In the genomic region with DNA sequence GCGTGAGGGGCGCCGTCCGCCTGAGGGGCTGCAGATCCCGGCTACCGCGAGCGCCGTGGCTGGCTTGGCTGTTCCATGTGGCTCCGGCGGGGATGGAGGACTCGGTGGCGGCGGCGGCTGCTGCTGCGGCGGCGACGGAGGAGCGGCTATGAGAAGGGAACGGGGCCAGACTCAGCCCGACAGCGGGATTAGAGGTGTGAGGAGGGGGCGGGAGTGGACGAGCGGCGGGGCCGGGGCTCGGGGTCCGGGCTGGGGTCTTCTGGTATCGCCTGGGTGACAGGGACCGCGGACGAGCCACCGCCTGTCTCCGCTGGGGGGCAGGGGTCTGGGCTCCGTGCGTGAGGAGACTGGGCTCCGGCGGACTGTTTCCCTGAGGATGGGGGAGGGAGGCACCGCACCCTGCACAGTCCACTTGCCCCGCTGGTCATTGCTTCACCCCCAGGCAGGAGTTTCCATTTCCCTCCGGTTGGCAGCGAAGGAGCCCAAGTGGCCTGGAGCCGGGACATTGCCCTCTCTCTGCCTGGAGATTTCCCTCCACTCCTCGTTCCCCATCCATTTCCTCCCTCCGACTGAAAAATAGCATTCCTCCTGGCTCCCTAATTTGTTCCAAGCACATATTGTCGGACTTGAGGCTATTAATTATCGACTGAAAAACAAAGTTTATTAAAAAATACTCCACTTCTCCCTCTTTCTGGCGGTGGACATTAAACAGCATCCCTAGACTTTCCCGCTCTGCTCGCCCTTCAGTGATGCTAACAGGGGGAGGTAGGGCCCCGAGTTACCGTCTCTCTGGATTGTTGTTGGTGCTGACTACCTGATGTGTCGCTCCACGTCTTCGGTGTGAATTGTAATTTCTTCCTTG, we compare ENCODE assay signal across 8 cellular contexts. TPM values are rescaled to one million over a fixed set of nuclear protein-coding genes. Genes with fewer than 3 reads are reported as not detected.
A peak's percentile ranks its signal among the peaks of the same experiment; 100 is the strongest.
DNase-seq lines count a peak whose midpoint lies in the region; ATAC-seq and TF ChIP-seq lines count a peak whose summit lies in the region.

No MANE protein-coding gene starts in this region.

- DNase-seq in Daoy (ENCODE audit: low read depth) (peak; percentile 53), NAMALWA (ENCODE audit: low spot score) (peak; percentile 56), right lobe of liver (peak; percentile 78 to 85 (median 84))
- peak; percentile 67 for DNase-seq in activated CD4-positive, alpha-beta T cell treated with anti-CD3 and anti-CD28 coated beads for 36 hours
- peak; percentile 14 to 26 for DNase-seq in stimulated activated CD8-positive, alpha-beta memory T cell treated with anti-CD3 and anti-CD28 coated beads, Interleukin-2, amount 100 ng/mL, for 48 hours (ENCODE audit: low read depth in 2 of 2)

- peak overlapping the region; percentile 78 for H3K27ac Mint-ChIP-seq in activated CD4-positive, alpha-beta T cell treated with anti-CD3 and anti-CD28 coated beads for 36 hours

- peak; percentile 4 for ATAC-seq in GM21825 (IDR thresholded peaks at IDR 0.05; ENCODE audit: unreplicated experiment)
- peak; percentile 2 for ATAC-seq in activated CD4-positive, alpha-beta T cell treated with anti-CD3 and anti-CD28 coated beads for 36 hours
- peak; percentile 45 to 60 (median 58) for ATAC-seq in right lobe of liver
- no peak for ATAC-seq in HG03378 (IDR thresholded peaks at IDR 0.05; ENCODE audit: unreplicated experiment)

- TF ChIP-seq POLR2A in right lobe of liver (IDR thresholded peaks at IDR 0.05), result no peak

- peaks cover 5% of the 10 kb centered on the region for H3K9me3 Mint-ChIP-seq in activated CD4-positive, alpha-beta T cell treated with anti-CD3 and anti-CD28 coated beads for 36 hours (ENCODE audit: low read depth)

- H3K36me3 ChIP-seq in ectodermal cell (ENCODE audit: control insufficient read depth, insufficient read depth, low read length) (no peaks in the 10 kb centered on the region), right lobe of liver (no peaks in the 10 kb centered on the region)

- peak overlapping the region; percentile 79 for H3K4me3 Mint-ChIP-seq in activated CD4-positive, alpha-beta T cell treated with anti-CD3 and anti-CD28 coated beads for 36 hours

- H3K36me3 Mint-ChIP-seq in activated CD4-positive, alpha-beta T cell treated with anti-CD3 and anti-CD28 coated beads for 36 hours (ENCODE audit: low read depth), result peaks cover 16% of the 10 kb centered on the region

- CTCF ChIA-PET in activated CD4-positive, alpha-beta T cell treated with anti-CD3 and anti-CD28 coated beads for 36 hours (lab: Charles Lee), result interaction anchor here (1.0 kb wide), 2 partner anchors 18 to 200 kb away, joined by 3 read pairs; partner anchors contain the start of gene TMEM17

- H3K27me3 Mint-ChIP-seq in activated CD4-positive, alpha-beta T cell treated with anti-CD3 and anti-CD28 coated beads for 36 hours, result no peaks in the 10 kb centered on the region

- H3K4me3 ChIP-seq in ectodermal cell (ENCODE audit: insufficient read depth, low read depth, low read length) (peak overlapping the region; percentile 55), right lobe of liver (peak overlapping the region; percentile 71 to 78 (median 76))

- H3K4me1 ChIP-seq in ectodermal cell (ENCODE audit: control insufficient read depth, insufficient read depth, low read length) (peaks cover 9% of the 10 kb centered on the region), right lobe of liver (peaks cover 0 to 36% (median 2%) of the 10 kb centered on the region in 4 donors)

- 0% methylated on average over 57 of the region's 57 CpGs for WGBS in ectodermal cell, 2 experiments
- 2% methylated on average over 19 of the region's 57 CpGs for WGBS in right lobe of liver (ENCODE audit: insufficient coverage, low coverage, low lambda C conversion rate, missing lambda C conversion rate)

- TF ChIP-seq CTCF in right lobe of liver (IDR thresholded peaks at IDR 0.05), result peak; percentile 23 to 43 (median 33)

- H3K27ac ChIP-seq in ectodermal cell (ENCODE audit: insufficient read depth, low read depth, low read length, poor library complexity, severe bottlenecking) (no peak overlapping the region), right lobe of liver (peak overlapping the region; percentile 82 to 86 (median 83))

- intact Hi-C loops in activated CD4-positive, alpha-beta T cell treated with anti-CD3 and anti-CD28 coated beads for 36 hours (cut with DNase I, micrococcal nuclease), result loop anchor here (1.0 to 10.0 kb wide), 15 partner anchors 69 to 1949 kb away; partner anchors contain the start of genes CCT4 (in 2 of the 2), MDH1 (in 2 of the 2), WDPCP (in 2 of the 2) and B3GNT2 (in 1 of the 2)
- intact Hi-C loops in right lobe of liver (cut with DNase I), result no loop called here

- POLR2A ChIA-PET in activated CD4-positive, alpha-beta T cell treated with anti-CD3 and anti-CD28 coated beads for 36 hours (lab: Charles Lee), result interaction anchor here (0.6 to 0.7 kb wide), 2 partner anchors 252 to 1133 kb away, joined by 3 to 4 read pairs; no protein-coding TSS in a partner anchor

- H3K9me3 ChIP-seq in ectodermal cell (ENCODE audit: control insufficient read depth, low read length), result no peaks in the 10 kb centered on the region
- H3K9me3 ChIP-seq in right lobe of liver, result no peaks in the 10 kb centered on the region

- peaks cover 31% of the 10 kb centered on the region for H3K4me1 Mint-ChIP-seq in activated CD4-positive, alpha-beta T cell treated with anti-CD3 and anti-CD28 coated beads for 36 hours

- H3K27me3 ChIP-seq in ectodermal cell (ENCODE audit: control insufficient read depth, insufficient read depth, low read length, poor library complexity, severe bottlenecking) (no peaks in the 10 kb centered on the region), right lobe of liver (no peaks in the 10 kb centered on the region)

RNA-seq across cellular contexts. Expression of gene EHBP1, which starts 0.6 kb away (rescaled TPM):
- 19.9 and 23.6 TPM in 2 replicates for total RNA-seq in Daoy (2014; rRNA removed; shearing (Covaris generic))
- total RNA-seq in activated CD4-positive, alpha-beta T cell treated with anti-CD3 and anti-CD28 coated beads for 36 hours, result 10 to 100 TPM; 27.3 to 28.5 TPM
- polyA plus RNA-seq in ectodermal cell (2013, experiment 1 of 4), result 42.8 TPM
- polyA plus RNA-seq in ectodermal cell (2013, experiment 2 of 4), result 49.8 TPM
- 41.7 TPM for polyA plus RNA-seq in ectodermal cell (2013, experiment 3 of 4)
- 52.0 TPM for polyA plus RNA-seq in ectodermal cell (2013, experiment 4 of 4)
- total RNA-seq in right lobe of liver, result 10 to 100 TPM; 40.4 to 66.6 (median 46.3) TPM

Comparison
In these comparisons a context has a peak if more than half of its experiments do, and no peak if none do; other contexts are left out.
1. DNase-seq: peak in every context shown above with its lines; median percentile 84 in right lobe of liver; 67 in activated CD4-positive, alpha-beta T cell treated with anti-CD3 and anti-CD28 coated beads for 36 hours; 56 in NAMALWA; 53 in Daoy; 20 in stimulated activated CD8-positive, alpha-beta memory T cell treated with anti-CD3 and anti-CD28 coated beads, Interleukin-2, amount 100 ng/mL, for 48 hours.
2. intact Hi-C loops: an anchor here in activated CD4-positive, alpha-beta T cell treated with anti-CD3 and anti-CD28 coated beads for 36 hours (1.0 to 10.0 kb wide); none called in right lobe of liver.